In genomic region chr2:48430528-48430927, GRCh38 we compare ENCODE assay signal across 10 cellular contexts.
"Had no signal": no experiment of that assay in that cellular context is flagged by ENCODE, and none has a peak within 500 bp of the region (broad histone marks: within the 10 kb centered on the region; RNA-seq: fewer than 3 reads in every experiment).

No MANE protein-coding gene starts in this region.

- H3K36me3 Mint-ChIP-seq: IgD-negative memory B cell had no signal

- H3K4me1 Mint-ChIP-seq: GM23338 had no signal

- H3K27ac Mint-ChIP-seq: GM23338, H9 had no signal

- H3K4me3 Mint-ChIP-seq: GM23338, H9, IgD-negative memory B cell had no signal

- ATAC-seq: GM23338, HepG2 had no signal

- H3K27ac ChIP-seq: HL-60, KMS-11 had no signal

- H3K9me3 Mint-ChIP-seq: GM23338, H9, IgD-negative memory B cell had no signal

- FAIRE-seq: H1, H54, HepG2 had no signal

- H3K4me3 ChIP-seq: GM23338 had no signal

- H3K4me2 ChIP-seq: GM23338, KMS-11 had no signal

- H3K27me3 Mint-ChIP-seq: IgD-negative memory B cell had no signal

- H3K9ac ChIP-seq: KMS-11 had no signal

- DNase-seq: H9, HCEC 1CT, KBM-7 had no signal
